In the genomic region with DNA sequence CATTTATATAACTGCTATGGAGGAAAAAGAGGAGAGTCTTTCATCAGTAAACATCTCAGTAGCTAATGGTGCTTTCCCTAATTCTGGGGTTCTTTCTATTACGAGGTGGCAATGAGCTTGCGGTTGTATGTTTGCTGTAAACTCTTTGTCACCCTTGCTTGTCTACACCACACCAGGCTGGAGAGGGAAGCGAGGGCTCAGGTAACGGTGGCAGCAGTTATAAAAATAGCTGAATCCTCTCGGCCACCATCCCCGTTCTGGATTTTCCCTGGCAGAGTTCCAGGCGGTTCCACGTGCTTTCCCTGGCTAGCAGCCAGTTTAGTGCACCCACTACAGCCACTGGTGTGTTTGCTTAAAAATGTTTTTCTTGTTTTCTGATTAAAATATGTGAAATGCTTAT, we compare ENCODE assay signal across 10 cellular contexts. TPM values are rescaled to one million over a fixed set of nuclear protein-coding genes. Genes with fewer than 3 reads are reported as not detected.
DNase-seq lines count a peak whose midpoint lies in the region; ATAC-seq, FAIRE-seq and TF ChIP-seq lines count a peak whose summit lies in the region.
"Had no signal": no experiment of that assay in that cellular context is flagged by ENCODE, and none has a peak within 500 bp of the region (broad histone marks: within the 10 kb centered on the region; RNA-seq: fewer than 3 reads in every experiment).

No MANE protein-coding gene starts in this region.

- TF ChIP-seq POLR2A in tibial nerve (IDR thresholded peaks at IDR 0.05) = no peak

- no peak for TF ChIP-seq CTCF in tibial nerve (IDR thresholded peaks at IDR 0.05)

- H3K4me1 ChIP-seq in tibial nerve = peaks cover 0 to 25% (median 0%) of the 10 kb centered on the region in 4 donors

- FAIRE-seq in RCC 7860 (lab: Jason Lieb, UNC) = no peak

- H3K4me3 ChIP-seq in tibial nerve = no peak overlapping the region
- H3K4me3 ChIP-seq: skin epidermis had no signal

- ATAC-seq in GM18511 (IDR thresholded peaks at IDR 0.05; ENCODE audit: unreplicated experiment) (peak; percentile 63), HG02610 (IDR thresholded peaks at IDR 0.05; ENCODE audit: unreplicated experiment) (peak; percentile 52)

- H3K27me3 ChIP-seq in tibial nerve = no peaks in the 10 kb centered on the region

- no peak overlapping the region for H3K27ac ChIP-seq in tibial nerve
- H3K27ac ChIP-seq: skin epidermis had no signal

- H3K9me3 ChIP-seq in tibial nerve = no peaks in the 10 kb centered on the region

- H3K36me3 ChIP-seq in tibial nerve = no peaks in the 10 kb centered on the region

- WGBS in tibial nerve, 2 donors = 28% methylated on average over 8 of the region's 8 CpGs

- DNase-seq in RCC 7860 (ENCODE audit: low spot score) (peak; percentile 12), dermis blood vessel endothelial cell (peak; percentile 38), NCI-H1436 (lab: John Stamatoyannopoulos, UW) (no peak), tibial nerve (ENCODE audit: low spot score in 2 of 2) (no peak), inferior parietal cortex (ENCODE audit: extremely low spot score) (no peak)
- peak; percentile 33 to 37 for DNase-seq in stimulated activated CD4-positive, alpha-beta T cell treated with anti-CD3 and anti-CD28 coated beads, Interleukin-4, amount 100 ng/mL, for 4 hours

- no peak for TF ChIP-seq EP300 in tibial nerve (IDR thresholded peaks at IDR 0.05)

RNA-seq across cellular contexts. Expression of a gene that starts 39.0 kb away (rescaled TPM):
- total RNA-seq in dermis blood vessel endothelial cell = not detected in 2 replicates
- total RNA-seq in tibial nerve = not detected
- total RNA-seq: HT1080 had no signal

RNA-seq across cellular contexts. Expression of a gene that starts 39.1 kb away (rescaled TPM):
- 120 and 153 TPM in 2 replicates for total RNA-seq in dermis blood vessel endothelial cell
- 10 to 100 TPM; 60.1 to 81.3 (median 68.5) TPM for total RNA-seq in tibial nerve

Comparison
In these comparisons a context has a peak if more than half of its experiments do, and no peak if none do; other contexts are left out.
1. DNase-seq: peak in RCC 7860 (single experiment), dermis blood vessel endothelial cell (single experiment) and stimulated activated CD4-positive, alpha-beta T cell treated with anti-CD3 and anti-CD28 coated beads, Interleukin-4, amount 100 ng/mL, for 4 hours (2 of 2); none in NCI-H1436 (single experiment), tibial nerve (0 of 2) and inferior parietal cortex (single experiment).